9 cellular contexts compared by ENCODE assay signal in the genomic region with DNA sequence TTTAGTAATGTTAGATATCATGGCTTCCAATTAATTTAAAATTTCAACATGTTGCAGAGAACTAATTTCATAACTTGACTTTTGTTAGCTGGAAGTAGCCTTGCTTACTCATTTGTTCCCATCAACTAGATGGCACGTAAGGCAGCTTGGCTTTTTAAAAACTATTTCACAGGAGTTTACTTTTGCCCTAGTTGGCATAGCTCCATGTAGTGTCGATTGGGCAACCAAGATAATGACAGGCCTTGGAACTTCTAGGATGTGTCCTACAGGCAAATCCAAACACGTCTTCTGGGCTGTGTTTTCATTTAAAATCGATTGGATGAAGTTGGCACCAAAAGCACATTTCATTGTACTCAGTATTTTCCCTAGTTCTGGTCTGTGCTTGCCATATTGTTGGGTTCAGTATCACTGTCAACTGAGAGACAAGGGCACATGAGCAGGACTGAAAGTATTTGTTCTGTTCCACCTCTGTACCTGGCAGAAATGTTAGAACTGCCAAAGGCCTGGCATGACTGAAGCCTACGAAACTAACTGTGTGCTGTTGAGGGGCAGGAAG. TPM values are rescaled to one million over a fixed set of nuclear protein-coding genes. Genes with fewer than 3 reads are reported as not detected.
DNase-seq lines count a peak whose midpoint lies in the region; ATAC-seq and TF ChIP-seq lines count a peak whose summit lies in the region.
"Had no signal": no experiment of that assay in that cellular context is flagged by ENCODE, and none has a peak within 500 bp of the region (broad histone marks: within the 10 kb centered on the region; RNA-seq: fewer than 3 reads in every experiment).

No MANE protein-coding gene starts in this region.

- no peak for TF ChIP-seq CTCF in AG04450 (IDR thresholded peaks at IDR 0.05; ENCODE audit: low read depth, low read length)

- POLR2A ChIA-PET in AG04450 (lab: Yijun Ruan, JAX) = no interaction called here

- no peak for ATAC-seq in HG02642 (IDR thresholded peaks at IDR 0.05; ENCODE audit: poor library complexity, unreplicated experiment)
- no peak for ATAC-seq in GM19324 (IDR thresholded peaks at IDR 0.05; ENCODE audit: low FRiP score, unreplicated experiment)
- no peak for ATAC-seq in stimulated activated naive CD8-positive, alpha-beta T cell treated with anti-CD3 and anti-CD28 coated beads, Interleukin-15, Interleukin-2, amounts not matched to agents 100 U/mL and 50 U/mL, for 24 hours
- ATAC-seq in stimulated activated effector memory CD8-positive, alpha-beta T cell treated with anti-CD3 and anti-CD28 coated beads, Interleukin-12 subunit alpha, Interleukin-12 subunit beta, amount 100 ng/mL, for 72 hours = no peak

- H3K27ac Mint-ChIP-seq in stimulated activated effector memory CD8-positive, alpha-beta T cell treated with anti-CD3 and anti-CD28 coated beads, Interleukin-12 subunit alpha, Interleukin-12 subunit beta, amount 100 ng/mL, for 72 hours = no peak overlapping the region

- no peak overlapping the region for H3K4me3 ChIP-seq in AG04450 (ENCODE audit: low read depth, low read length)

- H3K9me3 Mint-ChIP-seq in stimulated activated effector memory CD8-positive, alpha-beta T cell treated with anti-CD3 and anti-CD28 coated beads, Interleukin-12 subunit alpha, Interleukin-12 subunit beta, amount 100 ng/mL, for 72 hours = no peaks in the 10 kb centered on the region
- H3K9me3 Mint-ChIP-seq: neural crest cell had no signal

- H3K27ac ChIP-seq in AG04450 (ENCODE audit: low read depth, low read length) (peak overlapping the region; percentile 42), cingulate gyrus (ENCODE audit: low read depth, low read length) (peak overlapping the region; percentile 34)

- H3K36me3 Mint-ChIP-seq in stimulated activated effector memory CD8-positive, alpha-beta T cell treated with anti-CD3 and anti-CD28 coated beads, Interleukin-12 subunit alpha, Interleukin-12 subunit beta, amount 100 ng/mL, for 72 hours = peaks cover 73% of the 10 kb centered on the region

- no peak overlapping the region for H3K4me3 Mint-ChIP-seq in stimulated activated effector memory CD8-positive, alpha-beta T cell treated with anti-CD3 and anti-CD28 coated beads, Interleukin-12 subunit alpha, Interleukin-12 subunit beta, amount 100 ng/mL, for 72 hours
- H3K4me3 Mint-ChIP-seq: neural crest cell had no signal

- DNase-seq in AG04450 (ENCODE audit: low read depth, low spot score) (peak; percentile 52), NCI-H2029 treated with DMSO at 0.1 percent for 48 hours (lab: John Stamatoyannopoulos, UW) (peak; percentile 31), midbrain (lab: John Stamatoyannopoulos, UW) (peak; percentile 33)
- no peak for DNase-seq in stimulated activated naive CD8-positive, alpha-beta T cell treated with anti-CD3 and anti-CD28 coated beads, Interleukin-15, Interleukin-2, amounts not matched to agents 100 U/mL and 50 U/mL, for 24 hours
- no peak for DNase-seq in stimulated activated effector memory CD8-positive, alpha-beta T cell treated with anti-CD3 and anti-CD28 coated beads, Interleukin-12 subunit alpha, Interleukin-12 subunit beta, amount 100 ng/mL, for 72 hours (ENCODE audit: low spot score in 2 of 2)

- peaks cover 5% of the 10 kb centered on the region for H3K4me1 Mint-ChIP-seq in stimulated activated effector memory CD8-positive, alpha-beta T cell treated with anti-CD3 and anti-CD28 coated beads, Interleukin-12 subunit alpha, Interleukin-12 subunit beta, amount 100 ng/mL, for 72 hours

- CTCF ChIA-PET in AG04450 (lab: Charles Lee) = interaction anchor here (1.3 kb wide), 1 partner anchor 90 kb away, joined by 3 read pairs; no protein-coding TSS in a partner anchor

- no peaks in the 10 kb centered on the region for H3K9me3 ChIP-seq in AG04450 (ENCODE audit: control insufficient read depth, insufficient read depth, low read length)

- no peaks in the 10 kb centered on the region for H3K27me3 ChIP-seq in AG04450 (ENCODE audit: control insufficient read depth, insufficient read depth, low read length)

RNA-seq across cellular contexts. Expression of gene HADHB, which starts 29.4 kb away (rescaled TPM):
- polyA plus RNA-seq in AG04450 (2011; rRNA removed) = 129 and 162 TPM in 2 replicates
- polyA minus RNA-seq in AG04450 (2011; rRNA and poly(A)+ RNA removed) = 128 and 140 TPM in 2 replicates

RNA-seq across cellular contexts. Expression of gene HADHA, which starts 29.7 kb away (rescaled TPM):
- 155 and 172 TPM in 2 replicates for polyA plus RNA-seq in AG04450 (2011; rRNA removed)
- 160 and 163 TPM in 2 replicates for polyA minus RNA-seq in AG04450 (2011; rRNA and poly(A)+ RNA removed)

Comparison
In these comparisons a context has a peak if more than half of its experiments do, and no peak if none do; other contexts are left out.
1. DNase-seq: peak in AG04450 (single experiment), NCI-H2029 treated with DMSO at 0.1 percent for 48 hours (single experiment) and midbrain (single experiment); none in stimulated activated naive CD8-positive, alpha-beta T cell treated with anti-CD3 and anti-CD28 coated beads, Interleukin-15, Interleukin-2, amounts not matched to agents 100 U/mL and 50 U/mL, for 24 hours (single experiment) and stimulated activated effector memory CD8-positive, alpha-beta T cell treated with anti-CD3 and anti-CD28 coated beads, Interleukin-12 subunit alpha, Interleukin-12 subunit beta, amount 100 ng/mL, for 72 hours (0 of 2).